In genomic region chr1:145690587-145691558, GRCh38 we compare ENCODE assay signal across 9 cellular contexts. TPM values are rescaled to one million over a fixed set of nuclear protein-coding genes. Genes with fewer than 3 reads are reported as not detected.
DNase-seq lines count a peak whose midpoint lies in the region; ATAC-seq, FAIRE-seq and TF ChIP-seq lines count a peak whose summit lies in the region.
"Had no signal": no experiment of that assay in that cellular context is flagged by ENCODE, and none has a peak within 500 bp of the region (broad histone marks: within the 10 kb centered on the region; RNA-seq: fewer than 3 reads in every experiment).

No MANE protein-coding gene starts in this region.

- POLR2A ChIA-PET in CD4-positive, alpha-beta T cell (lab: Charles Lee), result no interaction called here
- POLR2A ChIA-PET in K562 (lab: Yijun Ruan, JAX), result interaction anchor here (0.9 to 1.0 kb wide), 2 partner anchors 9 kb away, joined by 3 to 4 read pairs; no protein-coding TSS in a partner anchor

- ATAC-seq in CD4-positive, alpha-beta T cell (ENCODE audit: poor library complexity), result peak; percentile 61
- ATAC-seq in GM19467 (IDR thresholded peaks at IDR 0.05; ENCODE audit: unreplicated experiment) (peak; percentile 48), K562 (peak; percentile 35; the same call in 2 of the 3 replicates)

- H3K4me2 ChIP-seq in MM.1S (ENCODE audit: low read depth, low read length) (peak overlapping the region; percentile 63), K562 (ENCODE audit: insufficient read depth, low read length) (no peak overlapping the region)

- TF ChIP-seq RAD21 in K562 (CRISPR knock-in tag; conservative IDR thresholded peaks at IDR 0.05 in 1 of 2, IDR thresholded peaks at IDR 0.05 in 1 of 2), result no peak

- CTCF ChIA-PET in CD4-positive, alpha-beta T cell (lab: Charles Lee), result no interaction called here
- CTCF ChIA-PET in K562 (lab: Yijun Ruan, JAX; ENCODE audit: low intra/inter-chr PET ratio), result interaction anchor here (0.7 kb wide), 1 partner anchor 156 kb away, joined by 3 read pairs; no protein-coding TSS in a partner anchor

- H3K27ac ChIP-seq in CD4-positive, alpha-beta T cell (ENCODE audit: low read depth, low read length), result no peak overlapping the region
- peak overlapping the region; percentile 35; the same call in 1 of the 2 replicates for H3K27ac ChIP-seq in MM.1S (ENCODE audit: low read length)
- no peak overlapping the region for H3K27ac ChIP-seq in K562 (ENCODE audit: extremely low read depth, low read depth, low read length)

- in situ Hi-C loops in K562 (cut with MboI), result no loop called here

- intact Hi-C loops in CD4-positive, alpha-beta T cell (cut with DNase I, micrococcal nuclease), result no loop called here
- intact Hi-C loops in K562 (cut with micrococcal nuclease), result no loop called here

- peaks cover 21% of the 10 kb centered on the region for H3F3A ChIP-seq in MM.1S (ENCODE audit: insufficient read depth, low read length)

- H3K79me2 ChIP-seq in MM.1S (ENCODE audit: low read length), result no peaks in the 10 kb centered on the region
- H3K79me2 ChIP-seq in K562 (ENCODE audit: control insufficient read depth, insufficient read depth, low read length), result no peaks in the 10 kb centered on the region

- BruUV-seq in K562 (replicated peaks; lab: Mats Ljungman, UMichigan), result no TSS peak

- H3K4me1 ChIP-seq in MM.1S (ENCODE audit: low read length), result peaks cover 27% of the 10 kb centered on the region
- H3K4me1 ChIP-seq in K562 (replicated peaks in 1 of 2; ENCODE audit: control insufficient read depth in 2 of 2, insufficient read depth in 2 of 2, low read length in 2 of 2), result peaks cover 1 to 2% of the 10 kb centered on the region in 2 experiments; a peak in 2 of 5 replicates

- H3K9me3 Mint-ChIP-seq in CD4-positive, alpha-beta T cell, result no peaks in the 10 kb centered on the region
- H3K9me3 Mint-ChIP-seq in nephron, result no peaks in the 10 kb centered on the region

- H3K4me1 Mint-ChIP-seq in CD4-positive, alpha-beta T cell (ENCODE audit: low read depth), result peaks cover 20% of the 10 kb centered on the region
- H3K4me1 Mint-ChIP-seq in nephron, result peaks cover 33% of the 10 kb centered on the region

- H2AFZ ChIP-seq in MM.1S (ENCODE audit: low read length), result no peak overlapping the region
- H2AFZ ChIP-seq in K562 (ENCODE audit: low read depth, low read length), result no peak overlapping the region

- H3K27me3 ChIP-seq in CD4-positive, alpha-beta T cell (ENCODE audit: control insufficient read depth, insufficient read depth, low read length), result no peaks in the 10 kb centered on the region
- no peaks in the 10 kb centered on the region for H3K27me3 ChIP-seq in MM.1S (replicated peaks; ENCODE audit: insufficient read depth, low read length)
- H3K27me3 ChIP-seq in K562 (ENCODE audit: control insufficient read depth in 2 of 2, insufficient read depth in 2 of 2, low read length in 2 of 2), result no peaks in the 10 kb centered on the region

- H3K4me3 ChIP-seq in MM.1S (ENCODE audit: low read length), result peak overlapping the region; percentile 1; the same call in 1 of the 2 replicates
- H3K4me3 ChIP-seq in K562, result no peak overlapping the region
- H3K4me3 ChIP-seq: lung had no signal

- FAIRE-seq in K562 (lab: Jason Lieb, UNC), result no peak

- H3K9me3 ChIP-seq in CD4-positive, alpha-beta T cell (ENCODE audit: control insufficient read depth, low read length), result no peaks in the 10 kb centered on the region
- H3K9me3 ChIP-seq in MM.1S (replicated peaks; ENCODE audit: insufficient read depth, low read length) (no peaks in the 10 kb centered on the region), K562 (replicated peaks; ENCODE audit: control insufficient read depth, insufficient read depth, low read depth, low read length) (no peaks in the 10 kb centered on the region)

- TF ChIP-seq EP300 in K562 (IDR thresholded peaks at IDR 0.05; ENCODE audit: low read length), result no peak

- WGBS in K562 (ENCODE audit: insufficient coverage, low coverage, missing lambda C conversion rate), result 33% methylated on average over 5 of the region's 5 CpGs

- peak overlapping the region; percentile 63 for H3K27ac Mint-ChIP-seq in CD4-positive, alpha-beta T cell
- H3K27ac Mint-ChIP-seq in nephron, result peak overlapping the region; percentile 21 to 66 (median 51)

- no peaks in the 10 kb centered on the region for H4K20me1 ChIP-seq in MM.1S (ENCODE audit: insufficient read depth, low read length)
- H4K20me1 ChIP-seq in K562 (replicated peaks; ENCODE audit: control insufficient read depth, insufficient read depth, low read length), result no peaks in the 10 kb centered on the region

- TF ChIP-seq POLR2A in K562 (conservative IDR thresholded peaks at IDR 0.05), result no peak

- H3K36me3 ChIP-seq in MM.1S (replicated peaks; ENCODE audit: insufficient read depth, low read length) (no peaks in the 10 kb centered on the region), K562 (ENCODE audit: control insufficient read depth, insufficient read depth, low read length) (no peaks in the 10 kb centered on the region)

- H3K9me2 ChIP-seq in MM.1S (replicated peaks; ENCODE audit: insufficient read depth, low read length), result no peaks in the 10 kb centered on the region

- peak overlapping the region; percentile 35 for H3K4me3 Mint-ChIP-seq in CD4-positive, alpha-beta T cell
- no peak overlapping the region for H3K4me3 Mint-ChIP-seq in nephron

- DNase-seq in CD4-positive, alpha-beta T cell, result peak in 2 of 10 experiments; percentile 3 to 13
- DNase-seq in MM.1S (peak; percentile 94), K562 (ENCODE audit: extremely low read depth in 1 of 4, low spot score in 3 of 4) (no peak), SK-N-DZ (ENCODE audit: low spot score) (no peak), ureter (ENCODE audit: low spot score) (no peak), anterior cingulate cortex (lab: John Stamatoyannopoulos, UW) (no peak)

- no peaks in the 10 kb centered on the region for H3K27me3 Mint-ChIP-seq in CD4-positive, alpha-beta T cell
- peaks cover 7% of the 10 kb centered on the region for H3K27me3 Mint-ChIP-seq in nephron (ENCODE audit: low read depth)

- H3K9me1 ChIP-seq in K562 (ENCODE audit: control insufficient read depth, insufficient read depth, low read length), result no peaks in the 10 kb centered on the region

- H3K9ac ChIP-seq in MM.1S (ENCODE audit: low read length), result no peak overlapping the region
- H3K9ac ChIP-seq in K562 (ENCODE audit: insufficient read depth in 1 of 2, low read depth in 2 of 2, low read length in 2 of 2), result no peak overlapping the region

- no peak for TF ChIP-seq CTCF in CD4-positive, alpha-beta T cell (IDR thresholded peaks at IDR 0.05)
- TF ChIP-seq CTCF in MM.1S (IDR thresholded peaks at IDR 0.05; ENCODE audit: low read length) (no peak), K562 (IDR thresholded peaks at IDR 0.05 in 2 of 3, conservative IDR thresholded peaks at IDR 0.05 in 1 of 3; ENCODE audit: insufficient read depth in 2 of 3, low read depth in 1 of 3, low read length in 3 of 3) (no peak), nephron (IDR thresholded peaks at IDR 0.05; ENCODE audit: unreplicated experiment in 3 of 3) (no peak)

- no peaks in the 10 kb centered on the region for H3K36me3 Mint-ChIP-seq in CD4-positive, alpha-beta T cell (ENCODE audit: low read depth)
- H3K36me3 Mint-ChIP-seq in nephron (ENCODE audit: low read depth), result peaks cover 19% of the 10 kb centered on the region

TF ChIP-seq in K562, 482 proteins besides CTCF, POLR2A, EP300 and RAD21 (continues in another document):
- TF ChIP-seq SOX6 (IDR thresholded peaks at IDR 0.05), result peak; percentile 45; the same call in 1 of the 2 replicates

RNA-seq across cellular contexts. Expression of gene PDZK1, which starts 16.3 kb away (rescaled TPM):
- not detected for total RNA-seq in CD4-positive, alpha-beta T cell
- total RNA-seq in K562 (2011; cell fraction: chromatin; rRNA removed; ENCODE audit: low replicate concordance), result not detected in 2 replicates
- not detected in 2 replicates for total RNA-seq in K562 (2011; cell fraction: nucleolus; rRNA removed)
- total RNA-seq in K562 (2011; cell fraction: nucleoplasm; rRNA removed), result 1.2 TPM in 1 of 2 replicates, not detected in the other
- total RNA-seq in K562 (2014; rRNA removed), result not detected in 2 replicates
- 0.10 and 0.22 TPM in 2 replicates for total RNA-seq in K562 (2014; rRNA removed; fragmentation: Illumina TruSeq; extraction: Trizol)
- total RNA-seq in K562 (2015; rRNA removed; fragmentation: Illumina TruSeq; extraction: Trizol), result 0.11 and 0.23 TPM in 2 replicates
- total RNA-seq in K562 (2021), result 0.13 and 0.22 TPM in 2 replicates
- polyA plus RNA-seq in K562 (2011; rRNA removed), result 0.04 TPM in 1 of 2 replicates, not detected in the other
- polyA plus RNA-seq in K562 (2011; cell fraction: cytosol; rRNA removed), result 0.03 TPM in 1 of 2 replicates, not detected in the other
- polyA plus RNA-seq in K562 (2011; cell fraction: nucleus; rRNA removed), result 0.14 and 0.22 TPM in 2 replicates
- polyA plus RNA-seq in K562 (2012), result 0.25 and 0.43 TPM in 2 replicates
- polyA plus RNA-seq in K562 (2014; fragmentation: Illumina TruSeq; extraction: Trizol), result not detected in 2 replicates
- under 1 TPM; 0.07 to 0.21 TPM for polyA plus RNA-seq in K562 (2014; fragmentation: Nextera tagmentation; extraction: Ambion mirVana)
- 0.08 and 0.16 TPM in 2 replicates for polyA plus RNA-seq in K562 (2014; rRNA removed)
- polyA minus RNA-seq in K562 (2011; rRNA and poly(A)+ RNA removed), result 0.27 TPM in 1 of 2 replicates, not detected in the other
- polyA minus RNA-seq in K562 (2011; cell fraction: cytosol; rRNA and poly(A)+ RNA removed), result not detected in 2 replicates
- polyA minus RNA-seq in K562 (2011; cell fraction: nucleus; rRNA and poly(A)+ RNA removed), result 0.11 TPM in 1 of 2 replicates, not detected in the other
- polyA plus RNA-seq in SK-N-DZ (2014; cell fraction: cytosol; rRNA removed), result 0.51 and 1.5 TPM in 2 replicates
- polyA plus RNA-seq in SK-N-DZ (2014; cell fraction: nucleus; rRNA removed), result 0.33 and 1.3 TPM in 2 replicates
- total RNA-seq in ureter, result 0.23 TPM

RNA-seq across cellular contexts. Expression of gene CD160, which starts 28.4 kb away (rescaled TPM):
- not detected for total RNA-seq in CD4-positive, alpha-beta T cell
- not detected in 2 replicates for total RNA-seq in K562 (2011; cell fraction: chromatin; rRNA removed; ENCODE audit: low replicate concordance)
- not detected in 2 replicates for total RNA-seq in K562 (2011; cell fraction: nucleolus; rRNA removed)
- total RNA-seq in K562 (2011; cell fraction: nucleoplasm; rRNA removed), result not detected in 2 replicates
- total RNA-seq in K562 (2014; rRNA removed) (not detected in 2 replicates), K562 (2014; rRNA removed; fragmentation: Illumina TruSeq; extraction: Trizol) (not detected in 2 replicates), K562 (2015; rRNA removed; fragmentation: Illumina TruSeq; extraction: Trizol) (not detected in 2 replicates), K562 (2021) (not detected in 2 replicates), ureter (not detected)
- polyA plus RNA-seq in K562 (2011; rRNA removed) (0.05 TPM in 1 of 2 replicates, not detected in the other), K562 (2014; fragmentation: Illumina TruSeq; extraction: Trizol) (not detected in 2 replicates), K562 (2014; fragmentation: Nextera tagmentation; extraction: Ambion mirVana) (under 1 TPM in 1 of 2 experiments, not detected in 1; 0.01 TPM), K562 (2014; rRNA removed) (not detected in 2 replicates)
- not detected in 2 replicates for polyA plus RNA-seq in K562 (2011; cell fraction: cytosol; rRNA removed)
- not detected in 2 replicates for polyA plus RNA-seq in K562 (2011; cell fraction: nucleus; rRNA removed)
- 0.17 and 0.22 TPM in 2 replicates for polyA plus RNA-seq in K562 (2012)
- not detected in 2 replicates for polyA minus RNA-seq in K562 (2011; rRNA and poly(A)+ RNA removed)
- polyA minus RNA-seq in K562 (2011; cell fraction: cytosol; rRNA and poly(A)+ RNA removed), result not detected in 2 replicates
- polyA minus RNA-seq in K562 (2011; cell fraction: nucleus; rRNA and poly(A)+ RNA removed), result not detected in 2 replicates
- polyA plus RNA-seq in SK-N-DZ (2014; cell fraction: cytosol; rRNA removed), result not detected in 2 replicates
- not detected in 2 replicates for polyA plus RNA-seq in SK-N-DZ (2014; cell fraction: nucleus; rRNA removed)
